7 cellular contexts compared by ENCODE assay signal in the genomic region with DNA sequence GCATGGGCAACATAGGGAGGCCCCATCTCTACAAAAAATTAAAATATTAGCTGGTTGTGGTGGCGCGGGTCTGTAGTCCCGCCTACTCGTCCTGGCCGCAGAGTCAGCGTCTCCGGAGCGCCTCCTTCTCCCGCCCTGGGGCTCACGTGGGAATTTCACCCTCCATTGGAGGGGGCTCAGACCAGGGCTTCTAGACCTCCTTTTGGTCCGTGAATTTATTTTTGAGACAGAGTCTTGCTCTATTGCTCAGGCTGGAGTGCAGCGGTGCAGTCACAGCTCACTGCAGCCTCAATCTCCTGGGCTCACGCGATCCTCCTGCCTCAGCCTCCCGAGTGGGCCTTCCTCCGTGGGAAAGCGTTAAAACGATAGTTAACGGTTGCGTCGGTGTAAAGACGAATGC. TPM values are rescaled to one million over a fixed set of nuclear protein-coding genes. Genes with fewer than 3 reads are reported as not detected.
A peak's percentile ranks its signal among the peaks of the same experiment; 100 is the strongest.
DNase-seq lines count a peak whose midpoint lies in the region; ATAC-seq and TF ChIP-seq lines count a peak whose summit lies in the region.

No MANE protein-coding gene starts in this region.

- no peak for TF ChIP-seq EP300 in ovary (IDR thresholded peaks at IDR 0.05)

- H3K27ac ChIP-seq in WERI-Rb-1, result peak overlapping the region; percentile 79
- peak overlapping the region; percentile 83 to 91 for H3K27ac ChIP-seq in ovary

- 1% methylated on average over 22 of the region's 22 CpGs for WGBS in ovary, 3 donors

- H3K9me3 ChIP-seq in WERI-Rb-1 (ENCODE audit: severe bottlenecking) (peaks cover 4% of the 10 kb centered on the region), ovary (no peaks in the 10 kb centered on the region)

- H3K4me3 ChIP-seq in WERI-Rb-1 (ENCODE audit: low read depth, low read length) (peak overlapping the region; percentile 84), foreskin fibroblast (ENCODE audit: low read depth in 1 of 2, low read length in 2 of 2) (peak overlapping the region; percentile 60 to 63), ovary (peak overlapping the region; percentile 65)

- H3K27me3 ChIP-seq in WERI-Rb-1 (ENCODE audit: insufficient read depth, low read depth, severe bottlenecking) (no peaks in the 10 kb centered on the region), ovary (no peaks in the 10 kb centered on the region)

- DNase-seq in ELF-1 (ENCODE audit: low read depth, low spot score) (peak; percentile 59), HuH-7 (ENCODE audit: low spot score) (peak; percentile 63), WERI-Rb-1 (peak; percentile 78), foreskin fibroblast (peak; percentile 41 to 76), ovary (peak in 4 of 5 donors; percentile 54 to 66 (median 60))

- TF ChIP-seq POLR2A in ovary (IDR thresholded peaks at IDR 0.05), result no peak

- H3K4me1 ChIP-seq in ovary (ENCODE audit: insufficient read depth), result peaks cover 3% of the 10 kb centered on the region

- no peak for TF ChIP-seq CTCF in WERI-Rb-1 (IDR thresholded peaks at IDR 0.05; ENCODE audit: low read depth, low read length)
- TF ChIP-seq CTCF in foreskin fibroblast (IDR thresholded peaks at IDR 0.05; ENCODE audit: low read depth, low read length), result no peak
- TF ChIP-seq CTCF in ovary (IDR thresholded peaks at IDR 0.05), result no peak

- ATAC-seq in GM18517 (IDR thresholded peaks at IDR 0.05; ENCODE audit: unreplicated experiment), result no peak
- ATAC-seq in activated CD4-positive, CD25-positive, alpha-beta regulatory T cell treated with anti-CD3 and anti-CD28 coated beads, Interleukin-2, amount 50 U/mL, for 24 hours, result no peak

- intact Hi-C loops in ovary (cut with DNase I), result no loop called here

- H3K36me3 ChIP-seq in WERI-Rb-1 (peaks cover 30% of the 10 kb centered on the region), ovary (no peaks in the 10 kb centered on the region)

RNA-seq across cellular contexts. Expression of a gene that starts 0.4 kb away (rescaled TPM):
- 100 to 1,000 TPM in 3 of 7 donors, 10 to 100 TPM in 4; 48.8 to 133 (median 93.4) TPM for total RNA-seq in ovary
- 100 to 1,000 TPM in 1 of 2 donors, 10 to 100 TPM in 1; 72.9 to 117 TPM for polyA plus RNA-seq in ovary

RNA-seq across cellular contexts. Expression of a gene that starts 5.1 kb away (rescaled TPM):
- 10 to 100 TPM; 10.2 to 23.7 (median 15.1) TPM for total RNA-seq in ovary
- polyA plus RNA-seq in ovary, result 10 to 100 TPM in 1 of 2 donors, 1 to 10 TPM in 1; 2.1 to 13.0 TPM

RNA-seq across cellular contexts. Expression of a gene that starts 14.8 kb away (rescaled TPM):
- total RNA-seq in ovary, result 10 to 100 TPM; 13.0 to 39.8 (median 23.2) TPM
- polyA plus RNA-seq in ovary, result 10 to 100 TPM; 13.9 to 17.9 TPM

RNA-seq across cellular contexts. Expression of a gene that starts 26.3 kb away (rescaled TPM):
- total RNA-seq in ovary, result 10 to 100 TPM; 38.9 to 57.7 (median 40.9) TPM
- 10 to 100 TPM; 28.4 to 53.0 TPM for polyA plus RNA-seq in ovary

RNA-seq across cellular contexts. Expression of a gene that starts 28.8 kb away (rescaled TPM):
- 10 to 100 TPM; 35.9 to 58.1 (median 38.1) TPM for total RNA-seq in ovary
- 10 to 100 TPM; 18.0 to 40.1 TPM for polyA plus RNA-seq in ovary
